ENCODE assay signal across 1 cellular context in genomic region chr1:234927312-234927967, GRCh38.
TF ChIP-seq lines count a peak whose summit lies in the region.

No MANE protein-coding gene starts in this region.

TF ChIP-seq in GM12878, 131 proteins besides CTCF, POLR2A, EP300 and RAD21 (continued from another document):
- TF ChIP-seq REST (IDR thresholded peaks at IDR 0.05; ENCODE audit: low read depth, low read length) (no peak), ETV6 (conservative IDR thresholded peaks at IDR 0.05 in 1 of 2, IDR thresholded peaks at IDR 0.05 in 1 of 2; ENCODE audit: borderline replicate concordance in 1 of 2, low read depth in 1 of 2) (no peak)
TF ChIP-seq in GM12878: peak in this region for 7.
